32 cellular contexts compared by ENCODE assay signal in the genomic region with DNA sequence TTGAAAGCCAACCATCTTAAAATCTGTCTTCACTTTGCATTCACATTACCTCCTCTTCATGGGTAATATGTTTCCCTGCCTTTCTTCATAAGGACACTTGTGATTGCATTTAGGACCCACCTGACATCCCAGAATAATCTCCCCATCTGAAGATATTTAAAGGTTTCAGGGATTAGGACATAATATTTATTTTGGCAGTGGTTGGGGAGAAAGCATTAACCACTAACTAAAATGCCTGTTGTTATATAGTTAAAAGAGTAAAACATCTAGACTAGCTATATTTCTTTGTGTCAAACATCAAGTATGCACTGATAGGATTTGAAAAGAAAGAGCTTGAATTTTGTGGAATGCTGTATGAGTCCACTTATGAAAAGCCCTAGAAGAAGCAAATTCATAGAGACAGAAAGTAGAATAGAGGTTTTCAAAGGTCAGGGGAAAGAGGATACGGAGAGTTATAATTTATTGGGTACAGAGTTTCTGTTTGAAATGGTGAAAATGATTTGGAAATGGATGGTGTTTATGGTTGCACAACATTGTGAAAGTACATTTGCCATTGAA.
"Had no signal": no experiment of that assay in that cellular context is flagged by ENCODE, and none has a peak within 500 bp of the region (broad histone marks: within the 10 kb centered on the region; RNA-seq: fewer than 3 reads in every experiment).

No MANE protein-coding gene starts in this region.

- H3K27ac ChIP-seq: left lung, lower lobe of right lung, pancreas, prostate gland, right atrium auricular region, right lobe of liver, skin epidermis, stomach, thyroid gland, transverse colon, upper lobe of left lung, vagina had no signal

- H3K36me3 ChIP-seq: left lung, lower lobe of right lung, pancreas, prostate gland, right atrium auricular region, right lobe of liver, stomach, thyroid gland, transverse colon, upper lobe of left lung, vagina had no signal

- DNase-seq: hypothalamus; immature natural killer cell; kidney; left colon; left lung; lower lobe of right lung; mammary epithelial cell; mesendoderm; midbrain; mucosa of descending colon; naive thymus-derived CD4-positive, alpha-beta T cell; nucleus accumbens; pancreas; posterior cingulate gyrus; right lobe of liver; stimulated activated CD4-positive, alpha-beta T cell treated with anti-CD3 and anti-CD28 coated beads, Interleukin-12 subunit alpha, Interleukin-12 subunit beta, amount 100 ng/mL, for 4 hours; stimulated activated CD4-positive, alpha-beta T cell treated with anti-CD3 and anti-CD28 coated beads, Interleukin-15, amount 100 ng/mL, for 24 hours; stimulated activated CD4-positive, alpha-beta T cell treated with anti-CD3 and anti-CD28 coated beads, Interleukin-2, amount 100 ng/mL, for 24 hours; stimulated activated CD4-positive, alpha-beta T cell treated with anti-CD3 and anti-CD28 coated beads, Interleukin-4, amount 100 ng/mL, for 1 hour; stimulated activated naive B cell treated with anti-CD40 and anti-IgM and Interleukin-4, amounts not matched to agents 10 μg/mL and 1 μg/mL and 100 μg/mL, for 72 hours; stimulated activated naive CD8-positive, alpha-beta T cell treated with anti-CD3 and anti-CD28 coated beads, Interleukin-15, Interleukin-2, amounts not matched to agents 100 U/mL and 50 U/mL, for 24 hours; stomach; testis; thyroid gland; transverse colon; upper lobe of left lung had no signal

- H3K27me3 ChIP-seq: left lung, pancreas, right atrium auricular region, right lobe of liver, stomach, testis, thyroid gland, transverse colon, upper lobe of left lung, vagina had no signal

- ATAC-seq: left colon; left lung; lower lobe of right lung; mucosa of descending colon; naive thymus-derived CD4-positive, alpha-beta T cell; natural killer cell treated with Interleukin-12 subunit alpha and Interleukin-12 subunit beta and Interleukin-15 and Interleukin-18, amount 100 ng/mL, for 72 hours; pancreas; right lobe of liver; stimulated activated naive B cell treated with anti-CD40 and anti-IgM and Interleukin-4, amounts not matched to agents 10 μg/mL and 1 μg/mL and 100 μg/mL, for 72 hours; stimulated activated naive CD8-positive, alpha-beta T cell treated with anti-CD3 and anti-CD28 coated beads, Interleukin-15, Interleukin-2, amounts not matched to agents 100 U/mL and 50 U/mL, for 24 hours had no signal

- FAIRE-seq: islet of Langerhans, kidney, pancreas had no signal

- H3K4me3 ChIP-seq: left lung, lower lobe of right lung, mucosa of descending colon, pancreas, prostate gland, right atrium auricular region, right lobe of liver, skin epidermis, stomach, testis, thyroid gland, transverse colon, upper lobe of left lung, vagina had no signal

- H3K4me1 ChIP-seq: left lung, lower lobe of right lung, prostate gland, right atrium auricular region, right lobe of liver, testis, thyroid gland, transverse colon, upper lobe of left lung, vagina had no signal

- H3K9me3 ChIP-seq: left lung, lower lobe of right lung, mucosa of descending colon, pancreas, prostate gland, right atrium auricular region, right lobe of liver, stomach, testis, thyroid gland, transverse colon, upper lobe of left lung, vagina had no signal
